ENCODE assay signal across 7 cellular contexts in genomic region chr11:2089536-2090165, GRCh38. TPM values are rescaled to one million over a fixed set of nuclear protein-coding genes. Genes with fewer than 3 reads are reported as not detected.
DNase-seq lines count a peak whose midpoint lies in the region; ATAC-seq, FAIRE-seq and TF ChIP-seq lines count a peak whose summit lies in the region.

No MANE protein-coding gene starts in this region.

- peaks cover 17% of the 10 kb centered on the region for H3K27me3 Mint-ChIP-seq in activated CD8-positive, alpha-beta memory T cell treated with anti-CD3 and anti-CD28 coated beads, Interleukin-2, amount 10 ng/mL, durations not matched to agents 7 days and 5 days

- peak; percentile 59 for DNase-seq in GM12891 (ENCODE audit: insufficient read length, low spot score)
- peak; percentile 33 for DNase-seq in MG63
- peak; percentile 52 for DNase-seq in activated CD8-positive, alpha-beta memory T cell treated with anti-CD3 and anti-CD28 coated beads, Interleukin-2, amount 10 ng/mL, durations not matched to agents 7 days and 5 days
- peak in 1 of 2 donors; percentile 15 for DNase-seq in left colon
- DNase-seq in NCI-H1694 treated with DMSO at 0.1 percent for 48 hours (lab: John Stamatoyannopoulos, UW): no peak

- CTCF ChIA-PET in activated CD8-positive, alpha-beta memory T cell treated with anti-CD3 and anti-CD28 coated beads, Interleukin-2, amount 10 ng/mL, durations not matched to agents 7 days and 5 days (lab: Charles Lee): interaction anchor here (1.7 kb wide), 1 partner anchor 13 kb away, joined by 5 read pairs; no protein-coding TSS in a partner anchor

- peaks cover 2% of the 10 kb centered on the region for H3K9me3 Mint-ChIP-seq in activated CD8-positive, alpha-beta memory T cell treated with anti-CD3 and anti-CD28 coated beads, Interleukin-2, amount 10 ng/mL, durations not matched to agents 7 days and 5 days (ENCODE audit: low read depth)

- no peak for TF ChIP-seq POLR2A in GM12891 (IDR thresholded peaks at IDR 0.05; ENCODE audit: low read depth, low read length)

- peaks cover under 1% of the 10 kb centered on the region; the same call in 1 of the 2 replicates for H3K9me3 ChIP-seq in MG63

- peaks cover 2% of the 10 kb centered on the region for H3K36me3 Mint-ChIP-seq in activated CD8-positive, alpha-beta memory T cell treated with anti-CD3 and anti-CD28 coated beads, Interleukin-2, amount 10 ng/mL, durations not matched to agents 7 days and 5 days

- H3K4me1 Mint-ChIP-seq in activated CD8-positive, alpha-beta memory T cell treated with anti-CD3 and anti-CD28 coated beads, Interleukin-2, amount 10 ng/mL, durations not matched to agents 7 days and 5 days: peaks cover 6% of the 10 kb centered on the region

- H3K4me3 Mint-ChIP-seq in activated CD8-positive, alpha-beta memory T cell treated with anti-CD3 and anti-CD28 coated beads, Interleukin-2, amount 10 ng/mL, durations not matched to agents 7 days and 5 days: no peak overlapping the region

- no peak overlapping the region for H3K4me3 ChIP-seq in MG63

- H3K36me3 ChIP-seq in MG63: no peaks in the 10 kb centered on the region

- FAIRE-seq in GM12891 (lab: Jason Lieb, UNC): peak; percentile 9

- peak; percentile 87 for ATAC-seq in activated CD8-positive, alpha-beta memory T cell treated with anti-CD3 and anti-CD28 coated beads, Interleukin-2, amount 10 ng/mL, durations not matched to agents 7 days and 5 days
- ATAC-seq in left colon (peak; percentile 74), HG02798 (IDR thresholded peaks at IDR 0.05; ENCODE audit: poor library complexity, unreplicated experiment) (no peak), GM19397 (IDR thresholded peaks at IDR 0.05; ENCODE audit: unreplicated experiment) (no peak)

- H3K27me3 ChIP-seq in MG63: no peaks in the 10 kb centered on the region

- intact Hi-C loops in left colon (cut with DNase I, micrococcal nuclease): no loop called here

- H3K27ac Mint-ChIP-seq in activated CD8-positive, alpha-beta memory T cell treated with anti-CD3 and anti-CD28 coated beads, Interleukin-2, amount 10 ng/mL, durations not matched to agents 7 days and 5 days: no peak overlapping the region

TF ChIP-seq in GM12891, 5 proteins besides CTCF, POLR2A, EP300 and RAD21:
- TF ChIP-seq SPI1 (IDR thresholded peaks at IDR 0.05; ENCODE audit: low read depth, low read length): no peak
- no peak for TF ChIP-seq PAX5 (IDR thresholded peaks at IDR 0.05; ENCODE audit: insufficient read depth, low read length, severe bottlenecking)
- TF ChIP-seq POU2F2 (IDR thresholded peaks at IDR 0.05; ENCODE audit: low read depth, low read length): no peak
- no peak for TF ChIP-seq TAF1 (IDR thresholded peaks at IDR 0.05; ENCODE audit: low read depth, low read length)
- TF ChIP-seq POLR2AphosphoS5 (IDR thresholded peaks at IDR 0.05; ENCODE audit: low read depth, low read length): no peak

RNA-seq across cellular contexts. Expression of gene IGF2, which starts 49.5 kb away (rescaled TPM):
- polyA plus RNA-seq in GM12891 (2012; ENCODE audit: low read depth, missing spikeins): not detected
- not detected in 2 replicates for total RNA-seq in MG63 (2014; rRNA removed; shearing (Covaris generic); ENCODE audit: low replicate concordance)
- under 1 TPM in 1 of 2 experiments, not detected in 1; 0.91 TPM for total RNA-seq in activated CD8-positive, alpha-beta memory T cell treated with anti-CD3 and anti-CD28 coated beads, Interleukin-2, amount 10 ng/mL, durations not matched to agents 7 days and 5 days
- total RNA-seq in left colon: 10 to 100 TPM in 1 of 2 donors, 1 to 10 TPM in 1; 7.3 to 10.8 TPM

Comparison
In these comparisons a context has a peak if more than half of its experiments do, and no peak if none do; other contexts are left out.
1. ATAC-seq: peak in activated CD8-positive, alpha-beta memory T cell treated with anti-CD3 and anti-CD28 coated beads, Interleukin-2, amount 10 ng/mL, durations not matched to agents 7 days and 5 days (single experiment) and left colon (single experiment); none in HG02798 (single experiment) and GM19397 (single experiment).